In the genomic region with DNA sequence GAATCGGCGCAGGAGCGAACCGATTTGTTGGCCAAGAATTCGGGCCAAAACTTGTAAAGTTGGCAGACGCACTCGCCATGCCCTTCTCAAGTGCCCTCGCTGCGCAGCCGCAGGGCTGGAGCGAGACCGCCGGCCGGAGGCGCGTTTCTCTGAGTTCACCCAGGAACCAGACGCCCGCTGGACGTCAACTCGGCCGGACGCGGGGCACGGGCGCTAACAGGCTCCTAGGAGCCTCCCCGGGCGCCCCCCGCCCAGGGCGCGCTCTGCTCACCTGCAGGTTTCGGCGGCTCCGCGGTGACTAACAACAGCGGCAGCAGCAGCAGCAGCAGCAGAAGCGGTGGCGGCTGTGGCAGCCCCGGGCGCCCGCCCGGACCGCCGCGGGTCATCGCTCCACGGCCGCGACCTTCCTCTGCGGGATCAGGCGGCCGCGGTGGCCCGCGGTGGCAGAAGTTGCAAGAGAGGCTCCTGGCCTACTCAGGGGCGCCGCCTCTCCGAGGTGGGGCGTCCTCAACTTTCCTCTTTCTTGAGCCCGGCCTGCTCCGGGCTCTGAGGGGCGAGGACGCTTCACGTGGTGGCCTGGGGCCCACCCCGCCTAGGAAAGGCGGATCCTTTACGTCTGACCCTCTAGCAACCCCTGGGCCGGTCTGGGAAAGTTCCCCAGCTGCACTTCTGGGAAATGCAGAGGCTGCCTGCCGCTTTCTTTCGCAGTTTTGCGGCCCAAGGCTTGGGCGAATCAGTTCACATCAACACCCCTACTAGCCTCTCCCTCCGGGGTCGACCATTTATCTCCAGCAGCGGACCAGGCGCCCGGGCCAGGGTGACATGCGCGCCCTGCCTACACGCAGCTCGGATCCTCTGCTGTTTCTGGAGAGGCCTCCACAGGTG, we compare ENCODE assay signal across 8 cellular contexts. TPM values are rescaled to one million over a fixed set of nuclear protein-coding genes. Genes with fewer than 3 reads are reported as not detected.
DNase-seq lines count a peak whose midpoint lies in the region; ATAC-seq and FAIRE-seq lines count a peak whose summit lies in the region.

Gene PLBD1 (minus strand): TSS at position 573 of the 885 bp plus-strand sequence. CDS start 187 bp downstream, at position 386.

- H3K27ac ChIP-seq in layer of hippocampus (ENCODE audit: low read depth, low read length) (peak within 1 kb of the TSS; percentile 18), small intestine (ENCODE audit: low read depth in 1 of 2, low read length in 1 of 2) (peak within 1 kb of the TSS; percentile 29 to 72)

- no peaks in the 10 kb centered on the region for H3K36me3 ChIP-seq in small intestine (ENCODE audit: control insufficient read depth in 2 of 2, insufficient read depth in 2 of 2, low read length in 2 of 2)

- H3K27me3 ChIP-seq in layer of hippocampus (ENCODE audit: control insufficient read depth, insufficient read depth, low read length) (no peaks in the 10 kb centered on the region), small intestine (ENCODE audit: control insufficient read depth in 2 of 2, insufficient read depth in 2 of 2, low read length in 2 of 2) (no peaks in the 10 kb centered on the region)

- no peak for FAIRE-seq in small intestine (lab: Jason Lieb, UNC)

- ATAC-seq in GM18907 (IDR thresholded peaks at IDR 0.05; ENCODE audit: unreplicated experiment) (peak; percentile 69), GM18870 (IDR thresholded peaks at IDR 0.05; ENCODE audit: unreplicated experiment) (no peak)

- DNase-seq in Ammon's horn (ENCODE audit: low spot score) (peak; percentile 56), NCI-H1105 treated with DMSO at 0.1 percent for 48 hours (lab: John Stamatoyannopoulos, UW) (peak; percentile 49), cerebellum (ENCODE audit: low spot score) (peak; percentile 12), small intestine (peak; percentile 58), SKM-1 (lab: John Stamatoyannopoulos, UW; ENCODE audit: unreplicated experiment) (no peak)

- H3K4me1 ChIP-seq in small intestine (ENCODE audit: control insufficient read depth in 2 of 2, insufficient read depth in 1 of 2, low read depth in 1 of 2, low read length in 1 of 2) = peaks cover 3 to 4% of the 10 kb centered on the region in 2 donors

- H3K4me3 ChIP-seq in small intestine (ENCODE audit: low read depth in 1 of 2, low read length in 2 of 2) = peak within 1 kb of the TSS; percentile 38 to 74

- H3K9me3 ChIP-seq in small intestine (ENCODE audit: control insufficient read depth, low read depth) = no peaks in the 10 kb centered on the region

- 5 to 6% (median 5%) methylated on average over 70 to 80 of the region's 80 CpGs for WGBS in small intestine, 3 donors

RNA-seq across cellular contexts. Expression of gene PLBD1, which starts in this region (rescaled TPM):
- 1.6 TPM for total RNA-seq in cerebellum
- 10 to 100 TPM in 1 of 3 donors, 1 to 10 TPM in 2; 7.8 to 26.9 (median 9.6) TPM for polyA plus RNA-seq in small intestine
